ENCODE assay signal across 9 cellular contexts in the genomic region with DNA sequence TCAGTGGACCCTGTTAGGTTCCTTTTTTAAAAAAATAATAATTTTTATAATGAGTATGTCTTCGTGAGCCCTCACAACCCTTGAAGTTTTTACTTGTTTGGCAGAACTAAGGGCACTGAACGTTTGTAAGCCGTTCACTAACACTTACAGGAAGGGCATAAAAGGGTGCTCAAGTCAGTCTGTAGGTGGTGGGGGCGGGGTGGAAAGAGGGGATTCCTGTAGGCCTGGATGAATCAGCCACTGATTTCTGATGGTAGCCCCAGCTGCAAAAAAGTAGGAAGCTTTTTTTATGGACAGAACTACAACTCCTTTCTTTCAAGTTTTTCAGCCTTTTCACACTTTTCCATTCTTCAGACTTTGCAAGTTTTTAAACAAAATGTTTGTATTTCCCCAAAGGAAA. TPM values are rescaled to one million over a fixed set of nuclear protein-coding genes. Genes with fewer than 3 reads are reported as not detected.
A peak's percentile ranks its signal among the peaks of the same experiment; 100 is the strongest.
DNase-seq lines count a peak whose midpoint lies in the region; ATAC-seq and TF ChIP-seq lines count a peak whose summit lies in the region.
"Had no signal": no experiment of that assay in that cellular context is flagged by ENCODE, and none has a peak within 500 bp of the region (broad histone marks: within the 10 kb centered on the region; RNA-seq: fewer than 3 reads in every experiment).

No MANE protein-coding gene starts in this region.

- H3K4me3 Mint-ChIP-seq in CD14-positive monocyte: no peak overlapping the region
- no peak overlapping the region for H3K4me3 Mint-ChIP-seq in activated CD4-positive, alpha-beta T cell treated with anti-CD3 and anti-CD28 coated beads for 36 hours

- H3K27me3 Mint-ChIP-seq in CD14-positive monocyte (ENCODE audit: low read depth in 3 of 3): no peaks in the 10 kb centered on the region
- H3K27me3 Mint-ChIP-seq in activated CD4-positive, alpha-beta T cell treated with anti-CD3 and anti-CD28 coated beads for 36 hours: no peaks in the 10 kb centered on the region

- peaks cover 32% of the 10 kb centered on the region for H3K4me1 ChIP-seq in effector memory CD4-positive, alpha-beta T cell (ENCODE audit: control insufficient read depth, insufficient read depth, low read length, poor library complexity, severe bottlenecking)
- peaks cover 29 to 39% (median 29%) of the 10 kb centered on the region in 3 donors for H3K4me1 ChIP-seq in skeletal muscle tissue (ENCODE audit: control insufficient read depth in 3 of 3, insufficient read depth in 3 of 3, low read length in 3 of 3)

- in situ Hi-C loops in GM13977 (cut with MboI; ENCODE audit: low pct_unique_long_range_greater_than_20kb, low sequenced_read_pairs, unreplicated experiment): loop anchor here (10.0 to 25.0 kb wide), 3 partner anchors 761 to 1264 kb away; no protein-coding TSS in a partner anchor

- no peaks in the 10 kb centered on the region for H3K36me3 ChIP-seq in effector memory CD4-positive, alpha-beta T cell (ENCODE audit: control insufficient read depth, insufficient read depth, low read length)
- H3K36me3 ChIP-seq in skeletal muscle tissue (ENCODE audit: control insufficient read depth in 3 of 3, insufficient read depth in 3 of 3, low read length in 3 of 3): no peaks in the 10 kb centered on the region

- H3K9me3 ChIP-seq in effector memory CD4-positive, alpha-beta T cell (ENCODE audit: control insufficient read depth, low read length): no peaks in the 10 kb centered on the region
- H3K9me3 ChIP-seq in skeletal muscle tissue (ENCODE audit: control insufficient read depth in 3 of 3, low read length in 3 of 3): no peaks in the 10 kb centered on the region

- ATAC-seq in activated CD4-positive, alpha-beta T cell treated with anti-CD3 and anti-CD28 coated beads for 36 hours: peak; percentile 76

- peak overlapping the region in 6 of 7 donors; percentile 21 to 84 (median 52) for H3K27ac Mint-ChIP-seq in CD14-positive monocyte
- peak overlapping the region; percentile 75 for H3K27ac Mint-ChIP-seq in activated CD4-positive, alpha-beta T cell treated with anti-CD3 and anti-CD28 coated beads for 36 hours

- DNase-seq in CD14-positive monocyte (ENCODE audit: low spot score) (no peak), retina (no peak), GM13977 (ENCODE audit: low spot score) (no peak), GM20000 (ENCODE audit: low spot score) (no peak), ureter (ENCODE audit: low spot score) (no peak)
- peak; percentile 86 for DNase-seq in activated CD4-positive, alpha-beta T cell treated with anti-CD3 and anti-CD28 coated beads for 36 hours
- DNase-seq in effector memory CD4-positive, alpha-beta T cell: peak in 2 of 3 donors; percentile 16 to 26
- DNase-seq: DMS79 treated with DMSO at 0.1 percent for 48 hours had no signal

- peaks cover 65% of the 10 kb centered on the region for H3K4me1 Mint-ChIP-seq in CD14-positive monocyte
- peaks cover 84% of the 10 kb centered on the region for H3K4me1 Mint-ChIP-seq in activated CD4-positive, alpha-beta T cell treated with anti-CD3 and anti-CD28 coated beads for 36 hours

- H3K27ac ChIP-seq in effector memory CD4-positive, alpha-beta T cell (ENCODE audit: insufficient read depth, low read length, poor library complexity, severe bottlenecking): peak overlapping the region; percentile 31
- peak overlapping the region; percentile 16 for H3K27ac ChIP-seq in skeletal muscle tissue (ENCODE audit: low read depth, low read length)

- TF ChIP-seq CTCF in CD14-positive monocyte (IDR thresholded peaks at IDR 0.05): no peak
- TF ChIP-seq CTCF in GM13977 (IDR thresholded peaks at IDR 0.05; ENCODE audit: extremely low read depth, insufficient read depth, missing control alignments): no peak
- TF ChIP-seq CTCF in GM20000 (IDR thresholded peaks at IDR 0.05; ENCODE audit: extremely low read depth, missing control alignments): no peak

- CTCF ChIA-PET in activated CD4-positive, alpha-beta T cell treated with anti-CD3 and anti-CD28 coated beads for 36 hours (lab: Charles Lee): interaction anchor here (1.1 to 4.1 kb wide), 8 partner anchors 8 to 1007 kb away, joined by 3 to 40 read pairs (median 5); partner anchors contain the start of gene PIK3R1

- H3K36me3 Mint-ChIP-seq in CD14-positive monocyte: peaks cover 11 to 23% of the 10 kb centered on the region in 2 donors
- H3K36me3 Mint-ChIP-seq in activated CD4-positive, alpha-beta T cell treated with anti-CD3 and anti-CD28 coated beads for 36 hours (ENCODE audit: low read depth): no peaks in the 10 kb centered on the region

- POLR2A ChIA-PET in activated CD4-positive, alpha-beta T cell treated with anti-CD3 and anti-CD28 coated beads for 36 hours (lab: Charles Lee): interaction anchor here (1.1 kb wide), 1 partner anchor 18 kb away, joined by 6 read pairs; no protein-coding TSS in a partner anchor

- H3K9ac ChIP-seq in skeletal muscle tissue (ENCODE audit: low read depth in 1 of 3, low read length in 3 of 3): no peak overlapping the region

- peaks cover 0 to 1% (median 0%) of the 10 kb centered on the region in 7 donors for H3K9me3 Mint-ChIP-seq in CD14-positive monocyte
- no peaks in the 10 kb centered on the region for H3K9me3 Mint-ChIP-seq in activated CD4-positive, alpha-beta T cell treated with anti-CD3 and anti-CD28 coated beads for 36 hours (ENCODE audit: low read depth)

- H3K4me3 ChIP-seq in effector memory CD4-positive, alpha-beta T cell (ENCODE audit: insufficient read depth, low read depth, low read length, poor library complexity, severe bottlenecking): no peak overlapping the region
- H3K4me3 ChIP-seq in skeletal muscle tissue (ENCODE audit: low read length in 3 of 3): peak overlapping the region in 1 of 3 donors; percentile 40

- intact Hi-C loops in CD14-positive monocyte (cut with micrococcal nuclease): loop anchor here (5.0 to 10.0 kb wide), 3 partner anchors 34 to 1007 kb away; partner anchors contain the start of gene PIK3R1 (in 1 of the 2)
- intact Hi-C loops in activated CD4-positive, alpha-beta T cell treated with anti-CD3 and anti-CD28 coated beads for 36 hours (cut with DNase I, micrococcal nuclease): loop anchor here (5.0 to 10.0 kb wide), 6 partner anchors 34 to 1237 kb away; partner anchors contain the start of gene PIK3R1 (in 1 of the 2)

- no peaks in the 10 kb centered on the region for H3K27me3 ChIP-seq in effector memory CD4-positive, alpha-beta T cell (replicated peaks; ENCODE audit: control insufficient read depth, insufficient read depth, low read length, poor library complexity, severe bottlenecking)
- no peaks in the 10 kb centered on the region for H3K27me3 ChIP-seq in skeletal muscle tissue (ENCODE audit: control insufficient read depth in 3 of 3, insufficient read depth in 3 of 3, low read length in 3 of 3)

RNA-seq across cellular contexts. Expression of gene PIK3R1, which starts 35.8 kb away (rescaled TPM):
- polyA plus RNA-seq in CD14-positive monocyte: 10 to 100 TPM; 10.5 to 25.5 TPM
- total RNA-seq in activated CD4-positive, alpha-beta T cell treated with anti-CD3 and anti-CD28 coated beads for 36 hours: 10 to 100 TPM; 40.0 to 49.0 TPM
- total RNA-seq in skeletal muscle tissue: 33.4 TPM
- 185 TPM for total RNA-seq in ureter

Comparison
In these comparisons a context has a peak if more than half of its experiments do, and no peak if none do; other contexts are left out.
1. DNase-seq: peak in activated CD4-positive, alpha-beta T cell treated with anti-CD3 and anti-CD28 coated beads for 36 hours (single experiment) and effector memory CD4-positive, alpha-beta T cell (2 of 3); none in CD14-positive monocyte (single experiment), retina (single experiment), GM13977 (single experiment), GM20000 (single experiment) and ureter (single experiment).